27 cellular contexts compared by ENCODE assay signal in genomic region chr17:77200711-77201110, GRCh38. TPM values are rescaled to one million over a fixed set of nuclear protein-coding genes. Genes with fewer than 3 reads are reported as not detected.
A peak's percentile ranks its signal among the peaks of the same experiment; 100 is the strongest.
DNase-seq lines count a peak whose midpoint lies in the region; ATAC-seq and TF ChIP-seq lines count a peak whose summit lies in the region.
"Had no signal": no experiment of that assay in that cellular context is flagged by ENCODE, and none has a peak within 500 bp of the region (broad histone marks: within the 10 kb centered on the region; RNA-seq: fewer than 3 reads in every experiment).

No MANE protein-coding gene starts in this region.

- H3K27me3 ChIP-seq in heart left ventricle: no peaks in the 10 kb centered on the region
- no peaks in the 10 kb centered on the region for H3K27me3 ChIP-seq in esophagus (ENCODE audit: control insufficient read depth in 1 of 2, insufficient read depth in 2 of 2, low read length in 2 of 2)
- H3K27me3 ChIP-seq in left lung: no peaks in the 10 kb centered on the region
- H3K27me3 ChIP-seq in testis: no peaks in the 10 kb centered on the region
- H3K27me3 ChIP-seq in neuronal stem cell (ENCODE audit: control insufficient read depth in 3 of 3, insufficient read depth in 3 of 3, low read depth in 1 of 3, low read length in 3 of 3): no peaks in the 10 kb centered on the region
- H3K27me3 ChIP-seq: stomach had no signal

- H4K91ac ChIP-seq in neuronal stem cell (ENCODE audit: low read depth, low read length, poor library complexity): no peak overlapping the region

- no peak overlapping the region for H3K9ac ChIP-seq in neuronal stem cell (ENCODE audit: low read depth, low read length, poor library complexity)

- ATAC-seq in heart left ventricle (peak; percentile 38 to 91 (median 74)), left lung (peak; percentile 50), GM19455 (IDR thresholded peaks at IDR 0.05; ENCODE audit: unreplicated experiment) (no peak)
- ATAC-seq: A549; activated CD4-positive, CD25-positive, alpha-beta regulatory T cell treated with anti-CD3 and anti-CD28 coated beads, Interleukin-2, amount 50 U/mL, for 24 hours; activated CD8-positive, alpha-beta T cell treated with anti-CD3 and anti-CD28 coated beads for 36 hours had no signal

- H4K8ac ChIP-seq in neuronal stem cell (ENCODE audit: low read depth, low read length): no peak overlapping the region

- H3K18ac ChIP-seq in neuronal stem cell (ENCODE audit: low read length): no peak overlapping the region

- H2BK120ac ChIP-seq in neuronal stem cell (ENCODE audit: low read depth, low read length): no peak overlapping the region

- intact Hi-C loops in heart left ventricle (cut with DNase I) (loop anchor here in 3 of 10 donors (5.0 to 10.0 kb wide), 3 partner anchors 43 to 106 kb away; partner anchors contain the start of gene SEC14L1 (in 1 of the 3)), cardiac septum (cut with DNase I) (no loop called here), left lung (cut with DNase I) (loop anchor here in 1 of 2 donors (10.0 kb wide), 2 partner anchors 56 to 106 kb away; partner anchors contain the start of gene SEC14L1), testis (cut with DNase I; ENCODE audit: low total_unique reads) (no loop called here)

- H3K4me1 ChIP-seq in heart left ventricle (peaks cover 0 to 8% (median 1%) of the 10 kb centered on the region in 12 donors), esophagus (ENCODE audit: control insufficient read depth in 2 of 2, insufficient read depth in 2 of 2, low read length in 1 of 2) (peaks cover 0 to 4% of the 10 kb centered on the region in 2 donors), left lung (peaks cover 0 to 10% of the 10 kb centered on the region in 2 donors), testis (peaks cover 5% of the 10 kb centered on the region), neuronal stem cell (ENCODE audit: control insufficient read depth in 2 of 2, insufficient read depth in 1 of 2, low read depth in 1 of 2, low read length in 2 of 2) (no peaks in the 10 kb centered on the region)
- H3K4me1 ChIP-seq: A549, stomach had no signal

- peak in 2 of 12 donors; percentile 10 to 23 for TF ChIP-seq CTCF in heart left ventricle (IDR thresholded peaks at IDR 0.05)
- no peak for TF ChIP-seq CTCF in left lung (IDR thresholded peaks at IDR 0.05)
- no peak for TF ChIP-seq CTCF in testis (IDR thresholded peaks at IDR 0.05)

- DNase-seq in heart left ventricle (peak in 1 of 5 donors; percentile 55), cardiac septum (ENCODE audit: low spot score) (no peak), left lung (no peak), testis (peak; percentile 84), neuronal stem cell (ENCODE audit: low spot score) (no peak), COLO668 (lab: John Stamatoyannopoulos, UW; ENCODE audit: unreplicated experiment) (no peak)
- DNase-seq: activated CD8-positive, alpha-beta T cell treated with anti-CD3 and anti-CD28 coated beads for 36 hours; activated naive CD4-positive, alpha-beta T cell treated with anti-CD3 and anti-CD28 coated beads, Interleukin-2, amount 50 U/mL, for 16 hours; anterior cingulate cortex; cerebellar nuclear complex; COR-L47; DMS79; effector CD8-positive, alpha-beta T cell; hippocampal formation; Kasumi-1; NCI-H1048; NCI-H2029; NCI-H345; NCI-H82; occipital lobe; retina; SHP77 treated with DMSO at 0.1 percent for 48 hours; stomach had no signal

- TF ChIP-seq POLR2A in heart left ventricle (IDR thresholded peaks at IDR 0.05): no peak
- TF ChIP-seq POLR2A in testis (IDR thresholded peaks at IDR 0.05): no peak

- no peak overlapping the region for H2BK15ac ChIP-seq in neuronal stem cell (ENCODE audit: low read length)

- H3K36me3 ChIP-seq in heart left ventricle (peaks cover 6 to 100% (median 98%) of the 10 kb centered on the region in 9 donors), esophagus (ENCODE audit: control insufficient read depth in 2 of 2, insufficient read depth in 2 of 2, low read length in 1 of 2) (peaks cover 15 to 25% of the 10 kb centered on the region in 2 donors), left lung (peaks cover 0 to 100% of the 10 kb centered on the region in 2 donors), testis (ENCODE audit: low read depth, missing control alignments) (no peaks in the 10 kb centered on the region), neuronal stem cell (replicated peaks in 1 of 2; ENCODE audit: control insufficient read depth in 2 of 2, insufficient read depth in 2 of 2, low read length in 2 of 2) (peaks cover 39 to 95% of the 10 kb centered on the region in 2 donors)

- WGBS in heart left ventricle, 4 donors: 40 to 49% (median 44%) methylated on average over 10 of the region's 10 CpGs
- WGBS in esophagus, 2 donors: 40 to 60% methylated on average over 10 of the region's 10 CpGs
- WGBS in testis, 2 donors: 42 to 57% methylated on average over 10 of the region's 10 CpGs
- WGBS in neuronal stem cell (ENCODE audit: extremely low coverage in 2 of 2, insufficient read length in 2 of 2, insufficient replicate concordance in 1 of 2), 2 donors: no CpG with 5 or more reads among the region's 10 CpGs

- H3K23ac ChIP-seq in neuronal stem cell (ENCODE audit: low read depth, low read length, poor library complexity): no peak overlapping the region

- H3K4ac ChIP-seq in neuronal stem cell (ENCODE audit: low read length): no peak overlapping the region

- peak overlapping the region in 6 of 12 donors; percentile 13 to 69 (median 38) for H3K27ac ChIP-seq in heart left ventricle
- peak overlapping the region; percentile 80 to 85 for H3K27ac ChIP-seq in esophagus (ENCODE audit: low read depth in 2 of 2, low read length in 1 of 2)
- H3K27ac ChIP-seq in left lung: peak overlapping the region in 1 of 2 donors; percentile 44
- peak overlapping the region in 1 of 2 donors; percentile 31 for H3K27ac ChIP-seq in testis
- H3K27ac ChIP-seq in neuronal stem cell (replicated peaks; ENCODE audit: low read length): no peak overlapping the region
- H3K27ac ChIP-seq: A549, stomach had no signal

- H3K4me3 ChIP-seq in heart left ventricle (no peak overlapping the region), esophagus (ENCODE audit: low read depth in 1 of 2, low read length in 2 of 2) (no peak overlapping the region), left lung (no peak overlapping the region), testis (no peak overlapping the region), neuronal stem cell (ENCODE audit: low read length in 2 of 2) (no peak overlapping the region)
- H3K4me3 ChIP-seq: A549, stomach had no signal

- H3K9me3 ChIP-seq in heart left ventricle (no peaks in the 10 kb centered on the region), esophagus (ENCODE audit: control insufficient read depth in 2 of 2, insufficient read depth in 1 of 2, low read depth in 1 of 2, low read length in 1 of 2) (peaks cover 0 to 3% of the 10 kb centered on the region in 2 donors), left lung (no peaks in the 10 kb centered on the region), testis (no peaks in the 10 kb centered on the region), neuronal stem cell (replicated peaks in 1 of 2; ENCODE audit: control insufficient read depth in 2 of 2, insufficient read depth in 1 of 2, low read depth in 1 of 2, low read length in 2 of 2) (no peaks in the 10 kb centered on the region)
- H3K9me3 ChIP-seq: A549, stomach had no signal

- H3K4me2 ChIP-seq in neuronal stem cell (ENCODE audit: insufficient read depth, low read length, poor library complexity, severe bottlenecking): no peak overlapping the region
- H3K4me2 ChIP-seq: A549 had no signal

- H3K14ac ChIP-seq in neuronal stem cell (ENCODE audit: low read length): no peak overlapping the region

- no peak overlapping the region for H2AK5ac ChIP-seq in neuronal stem cell (ENCODE audit: low read depth, low read length)

- no peak overlapping the region for H2BK12ac ChIP-seq in neuronal stem cell (ENCODE audit: low read length)

- no peaks in the 10 kb centered on the region for H3K79me1 ChIP-seq in neuronal stem cell (ENCODE audit: low read depth, low read length)

- H2AFZ ChIP-seq in neuronal stem cell (ENCODE audit: low read length): no peak overlapping the region

- no peak overlapping the region for H2BK5ac ChIP-seq in neuronal stem cell (ENCODE audit: low read length)

RNA-seq across cellular contexts. Expression of gene SEC14L1, which starts 59.9 kb away (rescaled TPM):
- 100 to 1,000 TPM in 1 of 9 donors, 10 to 100 TPM in 8; 43.6 to 116 (median 53.7) TPM for total RNA-seq in heart left ventricle
- polyA plus RNA-seq in heart left ventricle: 10 to 100 TPM; 26.6 to 69.5 TPM
- 44.2 TPM for total RNA-seq in cardiac septum
- 10 to 100 TPM; 15.5 to 49.5 TPM for polyA plus RNA-seq in esophagus
- 100 to 1,000 TPM in 1 of 2 donors, 10 to 100 TPM in 1; 84.7 to 151 TPM for total RNA-seq in left lung
- 100 to 1,000 TPM; 240 to 262 TPM for total RNA-seq in testis
- 143 TPM for polyA plus RNA-seq in testis (ENCODE audit: insufficient read depth, low read depth, low replicate concordance)
- polyA plus RNA-seq in neuronal stem cell (2013, experiment 1 of 2): 103 TPM
- 106 TPM for polyA plus RNA-seq in neuronal stem cell (2013, experiment 2 of 2)
